1 cellular context compared by ENCODE assay signal in the genomic region with DNA sequence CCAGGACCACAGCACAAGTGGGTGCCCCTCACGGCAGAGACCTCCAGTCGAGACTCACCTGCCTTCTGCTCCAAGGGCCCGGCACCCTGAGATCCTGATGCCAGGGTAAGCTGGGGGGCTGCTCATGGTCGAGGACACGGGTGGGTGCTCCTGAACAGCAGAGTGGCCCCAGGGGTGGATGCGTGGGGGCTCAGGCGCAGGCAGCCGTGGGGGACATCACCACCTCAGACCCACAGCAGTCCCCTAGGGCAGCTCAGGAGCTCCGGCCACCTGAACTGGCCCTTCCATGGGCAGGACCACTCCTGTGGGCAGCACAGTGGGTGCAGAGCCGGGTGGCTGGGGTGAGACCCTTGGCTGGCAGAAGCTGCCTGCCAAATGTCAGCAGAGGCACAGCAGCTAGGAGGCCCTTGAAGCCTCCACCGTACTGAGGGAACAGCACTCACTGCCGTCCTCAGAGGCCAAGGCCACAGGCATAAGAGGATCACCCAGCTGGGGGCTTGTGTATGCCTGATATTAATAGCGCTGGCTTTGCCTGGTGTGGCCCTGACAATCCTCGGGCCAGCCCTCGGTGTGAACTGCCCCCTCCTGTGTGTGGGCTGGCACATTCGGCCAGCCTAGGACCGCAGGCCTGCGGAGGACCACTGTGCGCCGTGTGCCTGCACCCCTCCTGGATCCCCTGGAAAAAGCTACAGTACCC.
TF ChIP-seq lines count a peak whose summit lies in the region.

No MANE protein-coding gene starts in this region.

TF ChIP-seq in K562, 482 proteins besides CTCF, POLR2A, EP300 and RAD21:
- TF ChIP-seq RBFOX2 (IDR thresholded peaks at IDR 0.05; ENCODE audit: low read depth, low read length) (peak; percentile 24), PTTG1 (tag; IDR thresholded peaks at IDR 0.05; ENCODE audit: low read depth) (no peak), FOXK2 (conservative IDR thresholded peaks at IDR 0.05 in 1 of 2, IDR thresholded peaks at IDR 0.05 in 1 of 2; ENCODE audit: low read depth in 2 of 2) (no peak)
